11 cellular contexts compared by ENCODE assay signal in the genomic region with DNA sequence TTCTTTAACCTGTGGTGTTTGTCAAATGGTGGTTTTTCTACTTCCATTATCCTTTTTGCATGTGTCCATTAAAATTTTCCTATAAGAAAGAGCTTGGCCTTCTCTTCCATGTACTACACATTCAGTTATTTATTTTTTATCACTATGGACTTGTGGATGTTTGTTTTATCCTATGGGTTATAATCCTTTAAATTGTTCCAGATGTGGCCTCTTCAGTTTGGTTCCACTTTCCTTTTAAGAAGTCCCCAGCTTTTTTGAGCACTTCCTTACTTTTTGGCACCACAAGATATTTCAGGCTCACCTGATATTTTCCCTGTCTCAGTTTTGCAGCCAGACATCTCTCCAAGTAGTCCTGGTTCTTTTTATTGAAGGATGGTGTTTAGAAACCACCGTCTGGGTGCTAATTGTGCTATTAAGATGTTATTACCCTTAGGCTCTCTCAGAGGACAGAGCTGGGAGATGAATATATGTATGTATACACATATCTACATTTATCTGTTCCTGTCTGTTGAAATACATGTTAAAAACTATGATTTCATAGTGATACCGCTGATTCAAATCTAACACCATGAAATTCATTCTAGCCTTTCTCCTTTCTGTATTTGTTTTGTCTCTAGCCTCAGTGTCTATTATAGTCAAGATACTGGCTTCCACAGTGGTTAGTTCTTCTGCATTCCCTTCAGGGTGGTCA.
A peak's percentile ranks its signal among the peaks of the same experiment; 100 is the strongest.
DNase-seq lines count a peak whose midpoint lies in the region; ATAC-seq and TF ChIP-seq lines count a peak whose summit lies in the region.
"Had no signal": no experiment of that assay in that cellular context is flagged by ENCODE, and none has a peak within 500 bp of the region (broad histone marks: within the 10 kb centered on the region; RNA-seq: fewer than 3 reads in every experiment).

No MANE protein-coding gene starts in this region.

- peak; percentile 53 for ATAC-seq in activated CD8-positive, alpha-beta memory T cell treated with anti-CD3 and anti-CD28 coated beads, Interleukin-2, amount 10 ng/mL, durations not matched to agents 7 days and 5 days
- ATAC-seq in HG02610 (IDR thresholded peaks at IDR 0.05; ENCODE audit: unreplicated experiment): peak; percentile 92
- peak; percentile 67 for ATAC-seq in HG03575 (IDR thresholded peaks at IDR 0.05; ENCODE audit: extremely low read depth, insufficient number of reproducible peaks, low FRiP score, unreplicated experiment)
- ATAC-seq in stimulated activated memory B cell treated with anti-CD40 and anti-IgM and Interleukin-4, amounts not matched to agents 10 μg/mL and 1 μg/mL and 100 μg/mL, for 72 hours: peak; percentile 53
- no peak for ATAC-seq in omental fat pad (ENCODE audit: low FRiP score)
- ATAC-seq: A549 had no signal

- peak overlapping the region; percentile 6 for H3K4me3 Mint-ChIP-seq in activated CD8-positive, alpha-beta memory T cell treated with anti-CD3 and anti-CD28 coated beads, Interleukin-2, amount 10 ng/mL, durations not matched to agents 7 days and 5 days
- no peak overlapping the region for H3K4me3 Mint-ChIP-seq in stimulated activated memory B cell treated with anti-CD40 and anti-IgM and Interleukin-4, amounts not matched to agents 10 μg/mL and 1 μg/mL and 100 μg/mL, for 72 hours

- H3K4me1 Mint-ChIP-seq in activated CD8-positive, alpha-beta memory T cell treated with anti-CD3 and anti-CD28 coated beads, Interleukin-2, amount 10 ng/mL, durations not matched to agents 7 days and 5 days: peaks cover 19% of the 10 kb centered on the region
- H3K4me1 Mint-ChIP-seq in stimulated activated memory B cell treated with anti-CD40 and anti-IgM and Interleukin-4, amounts not matched to agents 10 μg/mL and 1 μg/mL and 100 μg/mL, for 72 hours: peaks cover 35% of the 10 kb centered on the region

- CTCF ChIA-PET in activated CD8-positive, alpha-beta memory T cell treated with anti-CD3 and anti-CD28 coated beads, Interleukin-2, amount 10 ng/mL, durations not matched to agents 7 days and 5 days (lab: Charles Lee): no interaction called here

- no peak overlapping the region for H3K27ac Mint-ChIP-seq in activated CD8-positive, alpha-beta memory T cell treated with anti-CD3 and anti-CD28 coated beads, Interleukin-2, amount 10 ng/mL, durations not matched to agents 7 days and 5 days
- H3K27ac Mint-ChIP-seq in stimulated activated memory B cell treated with anti-CD40 and anti-IgM and Interleukin-4, amounts not matched to agents 10 μg/mL and 1 μg/mL and 100 μg/mL, for 72 hours: peak overlapping the region; percentile 26

- H3K36me3 Mint-ChIP-seq in activated CD8-positive, alpha-beta memory T cell treated with anti-CD3 and anti-CD28 coated beads, Interleukin-2, amount 10 ng/mL, durations not matched to agents 7 days and 5 days: peaks cover 23% of the 10 kb centered on the region
- H3K36me3 Mint-ChIP-seq in stimulated activated memory B cell treated with anti-CD40 and anti-IgM and Interleukin-4, amounts not matched to agents 10 μg/mL and 1 μg/mL and 100 μg/mL, for 72 hours: peaks cover 56% of the 10 kb centered on the region

- H3K9me3 Mint-ChIP-seq in activated CD8-positive, alpha-beta memory T cell treated with anti-CD3 and anti-CD28 coated beads, Interleukin-2, amount 10 ng/mL, durations not matched to agents 7 days and 5 days (ENCODE audit: low read depth): no peaks in the 10 kb centered on the region
- no peaks in the 10 kb centered on the region for H3K9me3 Mint-ChIP-seq in stimulated activated memory B cell treated with anti-CD40 and anti-IgM and Interleukin-4, amounts not matched to agents 10 μg/mL and 1 μg/mL and 100 μg/mL, for 72 hours

- no peak for TF ChIP-seq CTCF in omental fat pad (IDR thresholded peaks at IDR 0.05)

- no peaks in the 10 kb centered on the region for H3K27me3 Mint-ChIP-seq in activated CD8-positive, alpha-beta memory T cell treated with anti-CD3 and anti-CD28 coated beads, Interleukin-2, amount 10 ng/mL, durations not matched to agents 7 days and 5 days
- no peaks in the 10 kb centered on the region for H3K27me3 Mint-ChIP-seq in stimulated activated memory B cell treated with anti-CD40 and anti-IgM and Interleukin-4, amounts not matched to agents 10 μg/mL and 1 μg/mL and 100 μg/mL, for 72 hours

- DNase-seq in activated CD8-positive, alpha-beta memory T cell treated with anti-CD3 and anti-CD28 coated beads, Interleukin-2, amount 10 ng/mL, durations not matched to agents 7 days and 5 days: no peak
- no peak for DNase-seq in activated CD8-positive, alpha-beta memory T cell treated with anti-CD3 and anti-CD28 coated beads, Interleukin-2, amount 50 U/mL, for 4 hours
- no peak for DNase-seq in HuH-7.5 (ENCODE audit: low spot score)
- DNase-seq in omental fat pad (ENCODE audit: low spot score): no peak
- no peak for DNase-seq in NCI-H510A (lab: John Stamatoyannopoulos, UW)
- DNase-seq: central memory CD4-positive, alpha-beta T cell; NCI-H1694 had no signal
